ENCODE assay signal across 16 cellular contexts in the genomic region with DNA sequence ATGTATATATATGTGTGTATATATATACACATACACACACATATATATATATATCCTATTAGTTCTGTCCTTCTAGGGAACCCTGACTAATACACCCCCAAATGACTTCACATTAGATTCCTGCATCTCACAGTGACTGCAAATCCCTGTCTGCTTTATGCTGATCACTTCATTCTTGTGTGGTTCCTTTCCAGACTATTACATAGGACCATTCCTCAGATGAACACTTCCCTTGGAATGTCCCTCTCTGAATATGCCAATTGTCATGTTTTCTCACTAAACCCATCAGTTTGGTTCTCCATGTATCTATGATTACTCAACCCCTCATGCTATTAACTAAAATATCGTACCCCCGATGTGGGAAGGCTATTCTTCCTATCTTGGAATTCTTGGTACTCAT.
"Had no signal": no experiment of that assay in that cellular context is flagged by ENCODE, and none has a peak within 500 bp of the region (broad histone marks: within the 10 kb centered on the region; RNA-seq: fewer than 3 reads in every experiment).

No MANE protein-coding gene starts in this region.

- H3K4me3 ChIP-seq: hepatocyte, lower lobe of right lung, right atrium auricular region, skin epidermis, suprapubic skin had no signal

- H3K36me3 ChIP-seq: lower lobe of right lung, right atrium auricular region, suprapubic skin had no signal

- ATAC-seq: activated T-cell treated with anti-CD3 and anti-CD28 coated beads, Interleukin-2, amount 50 U/mL, for 4 hours; effector memory CD8-positive, alpha-beta T cell; left colon; lower lobe of right lung; T-helper 17 cell had no signal

- DNase-seq: activated CD4-positive, alpha-beta T cell treated with anti-CD3 and anti-CD28 coated beads, Interleukin-2, amount 50 U/mL, for 1 hour; activated CD4-positive, CD25-positive, alpha-beta regulatory T cell treated with anti-CD3 and anti-CD28 coated beads, Interleukin-2, amount 50 U/mL, for 72 hours; activated CD8-positive, alpha-beta memory T cell treated with anti-CD3 and anti-CD28 coated beads, Interleukin-2, amount 50 U/mL, for 4 hours; activated naive CD4-positive, alpha-beta T cell treated with anti-CD3 and anti-CD28 coated beads for 36 hours; activated T-cell treated with anti-CD3 and anti-CD28 coated beads, Interleukin-2, amount 50 U/mL, for 4 hours; anterior cingulate cortex; effector memory CD8-positive, alpha-beta T cell; foreskin fibroblast; left colon; lower lobe of right lung; T-helper 17 cell had no signal

- H3K27ac ChIP-seq: hepatocyte, lower lobe of right lung, right atrium auricular region, skin epidermis, suprapubic skin, VCaP had no signal

- H3K27me3 ChIP-seq: hepatocyte, right atrium auricular region, suprapubic skin had no signal
